Comparison of ENCODE assay signal across 24 cellular contexts in genomic region chr2:110864721-110865120, GRCh38.
DNase-seq lines count a peak whose midpoint lies in the region; ATAC-seq and TF ChIP-seq lines count a peak whose summit lies in the region.
"Had no signal": no experiment of that assay in that cellular context is flagged by ENCODE, and none has a peak within 500 bp of the region (broad histone marks: within the 10 kb centered on the region; RNA-seq: fewer than 3 reads in every experiment).

No MANE protein-coding gene starts in this region.

- no peaks in the 10 kb centered on the region for H3K79me1 ChIP-seq in neuronal stem cell (ENCODE audit: low read depth, low read length)

- no peak overlapping the region for H2BK5ac ChIP-seq in neuronal stem cell (ENCODE audit: low read length)

- H3K9me3 Mint-ChIP-seq in activated T-cell treated with anti-CD3 and anti-CD28 coated beads, Interleukin-2, amount 50 U/mL, for 72 hours: no peaks in the 10 kb centered on the region
- H3K9me3 Mint-ChIP-seq in activated T-cell treated with anti-CD3 and anti-CD28 coated beads, Interleukin-2, amount 50 U/mL, for 4 hours: no peaks in the 10 kb centered on the region

- no peak overlapping the region for H3K4ac ChIP-seq in neuronal stem cell (ENCODE audit: low read length)

- TF ChIP-seq CTCF in OCI-LY3 (IDR thresholded peaks at IDR 0.05; ENCODE audit: low read depth, low read length): no peak

- H3K4me3 Mint-ChIP-seq in activated T-cell treated with anti-CD3 and anti-CD28 coated beads, Interleukin-2, amount 50 U/mL, for 72 hours: peak overlapping the region; percentile 2 to 44
- no peak overlapping the region for H3K4me3 Mint-ChIP-seq in activated T-cell treated with anti-CD3 and anti-CD28 coated beads, Interleukin-2, amount 50 U/mL, for 4 hours

- H3K27ac ChIP-seq in OCI-LY3 (ENCODE audit: low read length) (no peak overlapping the region), neuronal stem cell (replicated peaks; ENCODE audit: low read length) (no peak overlapping the region)
- H3K27ac ChIP-seq: BLaER1, colonic mucosa, upper lobe of right lung had no signal

- no peak overlapping the region for H4K91ac ChIP-seq in neuronal stem cell (ENCODE audit: low read depth, low read length, poor library complexity)

- no peak for ATAC-seq in activated T-cell treated with anti-CD3 and anti-CD28 coated beads, Interleukin-2, amount 50 U/mL, for 72 hours (replicated peaks in 1 of 2)
- ATAC-seq in activated T-cell treated with anti-CD3 and anti-CD28 coated beads, Interleukin-2, amount 50 U/mL, for 4 hours: no peak
- ATAC-seq in GM19452 (IDR thresholded peaks at IDR 0.05; ENCODE audit: unreplicated experiment) (peak; percentile 7), GM21723 (IDR thresholded peaks at IDR 0.05; ENCODE audit: unreplicated experiment) (no peak)
- ATAC-seq: left cardiac atrium, upper lobe of right lung had no signal

- H3K9me3 ChIP-seq in OCI-LY3 (ENCODE audit: insufficient read depth, low read length) (no peaks in the 10 kb centered on the region), neuronal stem cell (replicated peaks in 1 of 2; ENCODE audit: control insufficient read depth in 2 of 2, insufficient read depth in 1 of 2, low read depth in 1 of 2, low read length in 2 of 2) (no peaks in the 10 kb centered on the region), HAP-1 (no peaks in the 10 kb centered on the region)
- H3K9me3 ChIP-seq: BLaER1, colonic mucosa, upper lobe of right lung had no signal

- H3K4me2 ChIP-seq in OCI-LY3 (ENCODE audit: low read length): peak overlapping the region; percentile 72
- no peak overlapping the region for H3K4me2 ChIP-seq in neuronal stem cell (ENCODE audit: insufficient read depth, low read length, poor library complexity, severe bottlenecking)
- H3K4me2 ChIP-seq: BLaER1 had no signal

- no peak overlapping the region for H3K9ac ChIP-seq in OCI-LY3 (ENCODE audit: low read length)
- H3K9ac ChIP-seq in neuronal stem cell (ENCODE audit: low read depth, low read length, poor library complexity): no peak overlapping the region
- H3K9ac ChIP-seq: BLaER1 had no signal

- in situ Hi-C loops in HAP-1 (cut with MboI; ENCODE audit: low sequenced_read_pairs): no loop called here

- H4K8ac ChIP-seq in neuronal stem cell (ENCODE audit: low read depth, low read length): no peak overlapping the region

- no peak for DNase-seq in activated T-cell treated with anti-CD3 and anti-CD28 coated beads, Interleukin-2, amount 50 U/mL, for 72 hours
- DNase-seq in activated T-cell treated with anti-CD3 and anti-CD28 coated beads, Interleukin-2, amount 50 U/mL, for 4 hours: no peak
- DNase-seq in neuronal stem cell (ENCODE audit: low spot score) (no peak), HAP-1 (ENCODE audit: low spot score in 2 of 2) (no peak), kidney tubule cell (ENCODE audit: low spot score) (no peak)
- DNase-seq: activated CD4-positive, alpha-beta T cell treated with anti-CD3 and anti-CD28 coated beads for 1 hour; Calu3; colonic mucosa; DMS79 treated with DMSO at 0.1 percent for 48 hours; effector CD8-positive, alpha-beta T cell; GF-D8; GOT3; hippocampal formation; left cardiac atrium; NCI-H1092 treated with DMSO at 0.1 percent for 48 hours; NCI-H187 treated with DMSO at 0.1 percent for 48 hours; NCI-H2171; NCI-H82; upper lobe of right lung had no signal

- H3K27me3 ChIP-seq in OCI-LY3 (ENCODE audit: low read depth, low read length) (peaks cover 87% of the 10 kb centered on the region), neuronal stem cell (ENCODE audit: control insufficient read depth in 3 of 3, insufficient read depth in 3 of 3, low read depth in 1 of 3, low read length in 3 of 3) (peaks cover 0 to 7% (median 0%) of the 10 kb centered on the region in 3 experiments), HAP-1 (ENCODE audit: low read depth) (peaks cover 3% of the 10 kb centered on the region; the same call in 1 of the 2 replicates)
- H3K27me3 ChIP-seq: BLaER1, colonic mucosa, upper lobe of right lung had no signal

- H4K20me1 ChIP-seq in OCI-LY3 (ENCODE audit: insufficient read depth, low read length): peaks cover 36% of the 10 kb centered on the region
- H4K20me1 ChIP-seq: BLaER1 had no signal

- H3K27ac Mint-ChIP-seq in activated T-cell treated with anti-CD3 and anti-CD28 coated beads, Interleukin-2, amount 50 U/mL, for 72 hours: no peak overlapping the region

- H2BK15ac ChIP-seq in neuronal stem cell (ENCODE audit: low read length): no peak overlapping the region

- H3K14ac ChIP-seq in neuronal stem cell (ENCODE audit: low read length): no peak overlapping the region

- peak overlapping the region; percentile 40 for H3K4me3 ChIP-seq in OCI-LY3 (ENCODE audit: low read length)
- no peak overlapping the region for H3K4me3 ChIP-seq in neuronal stem cell (ENCODE audit: low read length in 2 of 2)
- H3K4me3 ChIP-seq in HAP-1: no peak overlapping the region
- H3K4me3 ChIP-seq: BLaER1, colonic mucosa, lung, upper lobe of right lung had no signal

- no peak overlapping the region for H3K23ac ChIP-seq in neuronal stem cell (ENCODE audit: low read depth, low read length, poor library complexity)

- H3K4me1 Mint-ChIP-seq in activated T-cell treated with anti-CD3 and anti-CD28 coated beads, Interleukin-2, amount 50 U/mL, for 72 hours (ENCODE audit: low read depth): peaks cover 74% of the 10 kb centered on the region
- H3K4me1 Mint-ChIP-seq in activated T-cell treated with anti-CD3 and anti-CD28 coated beads, Interleukin-2, amount 50 U/mL, for 4 hours (ENCODE audit: low read depth): peaks cover 39% of the 10 kb centered on the region

- no peaks in the 10 kb centered on the region for H3K36me3 Mint-ChIP-seq in activated T-cell treated with anti-CD3 and anti-CD28 coated beads, Interleukin-2, amount 50 U/mL, for 72 hours (ENCODE audit: insufficient read depth in 2 of 2)
- no peaks in the 10 kb centered on the region for H3K36me3 Mint-ChIP-seq in activated T-cell treated with anti-CD3 and anti-CD28 coated beads, Interleukin-2, amount 50 U/mL, for 4 hours (ENCODE audit: insufficient read depth)

- WGBS in neuronal stem cell (ENCODE audit: extremely low coverage in 2 of 2, insufficient read length in 2 of 2, insufficient replicate concordance in 1 of 2), 2 donors: no CpG with 5 or more reads among the region's 6 CpGs

- H2AFZ ChIP-seq in OCI-LY3 (ENCODE audit: low read depth, low read length): no peak overlapping the region
- H2AFZ ChIP-seq in neuronal stem cell (ENCODE audit: low read length): no peak overlapping the region

- H3K79me2 ChIP-seq in OCI-LY3 (ENCODE audit: low read length): no peaks in the 10 kb centered on the region

- peaks cover 41% of the 10 kb centered on the region for H3K4me1 ChIP-seq in OCI-LY3 (ENCODE audit: low read length)
- peaks cover 10 to 43% of the 10 kb centered on the region in 2 donors for H3K4me1 ChIP-seq in neuronal stem cell (ENCODE audit: control insufficient read depth in 2 of 2, insufficient read depth in 1 of 2, low read depth in 1 of 2, low read length in 2 of 2)
- no peaks in the 10 kb centered on the region for H3K4me1 ChIP-seq in HAP-1
- H3K4me1 ChIP-seq: colonic mucosa, upper lobe of right lung had no signal

- no peak overlapping the region for H3K18ac ChIP-seq in neuronal stem cell (ENCODE audit: low read length)

- peak overlapping the region; percentile 68 for H2BK12ac ChIP-seq in neuronal stem cell (ENCODE audit: low read length)

- H2BK120ac ChIP-seq in neuronal stem cell (ENCODE audit: low read depth, low read length): no peak overlapping the region

- no peak overlapping the region for H2AK5ac ChIP-seq in neuronal stem cell (ENCODE audit: low read depth, low read length)

- H3K27me3 Mint-ChIP-seq in activated T-cell treated with anti-CD3 and anti-CD28 coated beads, Interleukin-2, amount 50 U/mL, for 72 hours (ENCODE audit: low read depth): peaks cover 46% of the 10 kb centered on the region
- H3K27me3 Mint-ChIP-seq in activated T-cell treated with anti-CD3 and anti-CD28 coated beads, Interleukin-2, amount 50 U/mL, for 4 hours (ENCODE audit: low read depth): peaks cover 19% of the 10 kb centered on the region

- H3K36me3 ChIP-seq in OCI-LY3 (replicated peaks; ENCODE audit: low read depth, low read length) (no peaks in the 10 kb centered on the region), neuronal stem cell (replicated peaks in 1 of 2; ENCODE audit: control insufficient read depth in 2 of 2, insufficient read depth in 2 of 2, low read length in 2 of 2) (no peaks in the 10 kb centered on the region), HAP-1 (replicated peaks) (no peaks in the 10 kb centered on the region)
- H3K36me3 ChIP-seq: BLaER1, colonic mucosa, upper lobe of right lung had no signal
